ENCODE assay signal across 18 cellular contexts in the genomic region with DNA sequence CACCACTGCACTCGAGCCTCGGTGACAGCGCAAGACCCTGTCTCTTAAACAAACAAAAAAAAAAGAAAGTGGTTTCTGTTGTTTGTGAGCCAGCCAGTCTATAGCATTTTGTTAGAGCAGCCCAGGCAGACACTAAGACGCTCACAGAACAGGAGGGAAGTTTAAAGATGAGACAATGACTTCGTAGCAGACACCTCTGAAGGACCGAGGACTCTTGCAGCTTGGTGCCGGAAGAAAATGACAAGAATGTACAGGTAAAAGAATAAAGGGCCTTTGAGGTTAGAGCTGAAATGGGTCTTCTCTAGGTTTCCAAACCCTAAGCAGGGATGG. TPM values are rescaled to one million over a fixed set of nuclear protein-coding genes. Genes with fewer than 3 reads are reported as not detected.
DNase-seq lines count a peak whose midpoint lies in the region; ATAC-seq, FAIRE-seq and TF ChIP-seq lines count a peak whose summit lies in the region.
"Had no signal": no experiment of that assay in that cellular context is flagged by ENCODE, and none has a peak within 500 bp of the region (broad histone marks: within the 10 kb centered on the region; RNA-seq: fewer than 3 reads in every experiment).

No MANE protein-coding gene starts in this region.

- no peaks in the 10 kb centered on the region for H3K36me3 ChIP-seq in SJCRH30
- H3K36me3 ChIP-seq: prostate gland, transverse colon had no signal

- CTCF ChIA-PET in activated CD8-positive, alpha-beta T cell treated with anti-CD3 and anti-CD28 coated beads, Interleukin-2, amount 10 ng/mL, durations not matched to agents 7 days and 5 days (lab: Charles Lee) = interaction anchor here (0.7 to 7.6 kb wide), 9 partner anchors 8 to 684 kb away, joined by 3 to 105 read pairs (median 8); partner anchors contain the start of gene TYSND1

- H3K4me3 ChIP-seq in mononuclear cell (ENCODE audit: low read length) = peak overlapping the region; percentile 26
- no peak overlapping the region for H3K4me3 ChIP-seq in SJCRH30
- H3K4me3 ChIP-seq: prostate gland, transverse colon had no signal

- H3K4me1 ChIP-seq in mononuclear cell (ENCODE audit: insufficient read depth, low read length) = peaks cover 19% of the 10 kb centered on the region
- H3K4me1 ChIP-seq in SJCRH30 = no peaks in the 10 kb centered on the region
- H3K4me1 ChIP-seq: prostate gland, transverse colon had no signal

- H3K4me1 Mint-ChIP-seq in stimulated activated naive CD8-positive, alpha-beta T cell treated with anti-CD3 and anti-CD28 coated beads, Interleukin-15, Interleukin-2, amounts not matched to agents 100 ng/mL and 50 ng/mL, for 24 hours (ENCODE audit: low read depth) = peaks cover 40% of the 10 kb centered on the region
- peaks cover 46% of the 10 kb centered on the region for H3K4me1 Mint-ChIP-seq in activated CD8-positive, alpha-beta T cell treated with anti-CD3 and anti-CD28 coated beads, Interleukin-2, amount 10 ng/mL, durations not matched to agents 7 days and 5 days (ENCODE audit: low read depth)

- no peaks in the 10 kb centered on the region for H3K27me3 ChIP-seq in mononuclear cell (ENCODE audit: insufficient read depth, low read length)
- H3K27me3 ChIP-seq in SJCRH30 = no peaks in the 10 kb centered on the region
- H3K27me3 ChIP-seq: transverse colon had no signal

- POLR2A ChIA-PET in activated CD8-positive, alpha-beta T cell treated with anti-CD3 and anti-CD28 coated beads, Interleukin-2, amount 10 ng/mL, durations not matched to agents 7 days and 5 days (lab: Charles Lee) = interaction anchor here (0.7 to 2.8 kb wide), 4 partner anchors 23 to 78 kb away, joined by 3 to 22 read pairs (median 9); partner anchors contain the start of genes SAR1A and TYSND1

- H3K9me3 ChIP-seq in mononuclear cell (ENCODE audit: low read depth, low read length) (no peaks in the 10 kb centered on the region), SJCRH30 (replicated peaks) (no peaks in the 10 kb centered on the region)
- H3K9me3 ChIP-seq: prostate gland, transverse colon had no signal

- no peak for TF ChIP-seq POLR2A in GM12891 (IDR thresholded peaks at IDR 0.05; ENCODE audit: low read depth, low read length)

- H3K9me3 Mint-ChIP-seq in stimulated activated naive CD8-positive, alpha-beta T cell treated with anti-CD3 and anti-CD28 coated beads, Interleukin-15, Interleukin-2, amounts not matched to agents 100 ng/mL and 50 ng/mL, for 24 hours = no peaks in the 10 kb centered on the region
- H3K9me3 Mint-ChIP-seq in activated CD8-positive, alpha-beta T cell treated with anti-CD3 and anti-CD28 coated beads, Interleukin-2, amount 10 ng/mL, durations not matched to agents 7 days and 5 days (ENCODE audit: insufficient read depth) = no peaks in the 10 kb centered on the region

- peaks cover 8% of the 10 kb centered on the region for H3K36me3 Mint-ChIP-seq in stimulated activated naive CD8-positive, alpha-beta T cell treated with anti-CD3 and anti-CD28 coated beads, Interleukin-15, Interleukin-2, amounts not matched to agents 100 ng/mL and 50 ng/mL, for 24 hours (ENCODE audit: low read depth)
- H3K36me3 Mint-ChIP-seq in activated CD8-positive, alpha-beta T cell treated with anti-CD3 and anti-CD28 coated beads, Interleukin-2, amount 10 ng/mL, durations not matched to agents 7 days and 5 days (ENCODE audit: low read depth) = peaks cover 20% of the 10 kb centered on the region

- no peak for FAIRE-seq in GM12891 (lab: Jason Lieb, UNC)
- FAIRE-seq: H1 had no signal

- no peak overlapping the region for H3K27ac ChIP-seq in SJCRH30
- H3K27ac ChIP-seq: prostate gland had no signal

- H3K27ac Mint-ChIP-seq in stimulated activated naive CD8-positive, alpha-beta T cell treated with anti-CD3 and anti-CD28 coated beads, Interleukin-15, Interleukin-2, amounts not matched to agents 100 ng/mL and 50 ng/mL, for 24 hours = peak overlapping the region; percentile 92
- peak overlapping the region; percentile 86 for H3K27ac Mint-ChIP-seq in activated CD8-positive, alpha-beta T cell treated with anti-CD3 and anti-CD28 coated beads, Interleukin-2, amount 10 ng/mL, durations not matched to agents 7 days and 5 days

- no peaks in the 10 kb centered on the region for H3K27me3 Mint-ChIP-seq in stimulated activated naive CD8-positive, alpha-beta T cell treated with anti-CD3 and anti-CD28 coated beads, Interleukin-15, Interleukin-2, amounts not matched to agents 100 ng/mL and 50 ng/mL, for 24 hours
- H3K27me3 Mint-ChIP-seq in activated CD8-positive, alpha-beta T cell treated with anti-CD3 and anti-CD28 coated beads, Interleukin-2, amount 10 ng/mL, durations not matched to agents 7 days and 5 days (ENCODE audit: low read depth) = peaks cover 3% of the 10 kb centered on the region

- ATAC-seq in stimulated activated naive CD8-positive, alpha-beta T cell treated with anti-CD3 and anti-CD28 coated beads, Interleukin-15, Interleukin-2, amounts not matched to agents 100 U/mL and 50 U/mL, for 24 hours = no peak
- peak; percentile 32 for ATAC-seq in activated CD8-positive, alpha-beta T cell treated with anti-CD3 and anti-CD28 coated beads, Interleukin-2, amount 10 ng/mL, durations not matched to agents 7 days and 5 days
- ATAC-seq: left colon, Right ventricle myocardium inferior had no signal

- no peak for DNase-seq in stimulated activated naive CD8-positive, alpha-beta T cell treated with anti-CD3 and anti-CD28 coated beads, Interleukin-15, Interleukin-2, amounts not matched to agents 100 U/mL and 50 U/mL, for 24 hours
- DNase-seq in activated CD8-positive, alpha-beta T cell treated with anti-CD3 and anti-CD28 coated beads, Interleukin-2, amount 10 ng/mL, durations not matched to agents 7 days and 5 days = no peak
- DNase-seq in GM12891 (ENCODE audit: insufficient read length, low spot score) = no peak
- no peak for DNase-seq in SJCRH30
- no peak for DNase-seq in NCI-H2081 treated with DMSO at 0.1 percent for 48 hours (lab: John Stamatoyannopoulos, UW)
- DNase-seq: activated gamma-delta T cell, IMR-90, NCI-H1694, NCI-H82, OCI-M1, SW 1271 had no signal

- peak overlapping the region; percentile 84 for H3K4me3 Mint-ChIP-seq in stimulated activated naive CD8-positive, alpha-beta T cell treated with anti-CD3 and anti-CD28 coated beads, Interleukin-15, Interleukin-2, amounts not matched to agents 100 ng/mL and 50 ng/mL, for 24 hours
- H3K4me3 Mint-ChIP-seq in activated CD8-positive, alpha-beta T cell treated with anti-CD3 and anti-CD28 coated beads, Interleukin-2, amount 10 ng/mL, durations not matched to agents 7 days and 5 days = peak overlapping the region; percentile 78

TF ChIP-seq in GM12891, 5 proteins besides CTCF, POLR2A, EP300 and RAD21:
- TF ChIP-seq POLR2AphosphoS5 (IDR thresholded peaks at IDR 0.05; ENCODE audit: low read depth, low read length) (no peak), TAF1 (IDR thresholded peaks at IDR 0.05; ENCODE audit: low read depth, low read length) (no peak), POU2F2 (IDR thresholded peaks at IDR 0.05; ENCODE audit: low read depth, low read length) (no peak), PAX5 (IDR thresholded peaks at IDR 0.05; ENCODE audit: insufficient read depth, low read length, severe bottlenecking) (no peak), SPI1 (IDR thresholded peaks at IDR 0.05; ENCODE audit: low read depth, low read length) (no peak)

RNA-seq across cellular contexts. Expression of gene MACROH2A2, which starts 39.7 kb away (rescaled TPM):
- 1 to 10 TPM; 6.2 to 7.4 TPM for total RNA-seq in activated CD8-positive, alpha-beta T cell treated with anti-CD3 and anti-CD28 coated beads, Interleukin-2, amount 10 ng/mL, durations not matched to agents 7 days and 5 days
- total RNA-seq in mononuclear cell = 1.2 TPM
- 0.47 TPM for polyA plus RNA-seq in GM12891 (2012; ENCODE audit: low read depth, missing spikeins)
- 13.2 and 14.1 TPM in 2 replicates for total RNA-seq in SJCRH30 (2014; rRNA removed; shearing (Covaris generic))

RNA-seq across cellular contexts. Expression of gene AIFM2, which starts 40.3 kb away (rescaled TPM):
- 1 to 10 TPM; 7.2 to 7.5 TPM for total RNA-seq in activated CD8-positive, alpha-beta T cell treated with anti-CD3 and anti-CD28 coated beads, Interleukin-2, amount 10 ng/mL, durations not matched to agents 7 days and 5 days
- total RNA-seq in mononuclear cell = 1.0 TPM
- 10.8 TPM for polyA plus RNA-seq in GM12891 (2012; ENCODE audit: low read depth, missing spikeins)
- total RNA-seq in SJCRH30 (2014; rRNA removed; shearing (Covaris generic)) = 1.5 and 1.8 TPM in 2 replicates

RNA-seq across cellular contexts. Expression of gene TYSND1, which starts 54.1 kb away (rescaled TPM):
- 10 to 100 TPM; 12.0 to 13.4 TPM for total RNA-seq in activated CD8-positive, alpha-beta T cell treated with anti-CD3 and anti-CD28 coated beads, Interleukin-2, amount 10 ng/mL, durations not matched to agents 7 days and 5 days
- total RNA-seq in mononuclear cell = 6.1 TPM
- polyA plus RNA-seq in GM12891 (2012; ENCODE audit: low read depth, missing spikeins) = 8.0 TPM
- total RNA-seq in SJCRH30 (2014; rRNA removed; shearing (Covaris generic)) = 5.8 and 6.4 TPM in 2 replicates
